Comparison of ENCODE assay signal across 16 cellular contexts in genomic region chr5:171226864-171227263, GRCh38.
"Had no signal": no experiment of that assay in that cellular context is flagged by ENCODE, and none has a peak within 500 bp of the region (broad histone marks: within the 10 kb centered on the region; RNA-seq: fewer than 3 reads in every experiment).

No MANE protein-coding gene starts in this region.

- H3K4me3 ChIP-seq: lung, sigmoid colon, spleen, thyroid gland had no signal

- H3K36me3 Mint-ChIP-seq: activated naive CD4-positive, alpha-beta T cell treated with anti-CD3 and anti-CD28 coated beads, Interleukin-2, amount 50 U/mL, for 72 hours; natural killer cell treated with Interleukin-12 subunit alpha and Interleukin-12 subunit beta and Interleukin-15 and Interleukin-18, amount 100 ng/mL, for 72 hours had no signal

- DNase-seq: activated CD4-positive, alpha-beta T cell treated with anti-CD3 and anti-CD28 coated beads, Interleukin-2, amount 50 U/mL, for 1 hour; activated CD4-positive, CD25-positive, alpha-beta regulatory T cell treated with anti-CD3 and anti-CD28 coated beads, Interleukin-2, amount 50 U/mL, for 72 hours; activated gamma-delta T cell; activated T-cell treated with anti-CD3 and anti-CD28 coated beads, Interleukin-2, amount 50 U/mL, for 72 hours; amniotic stem cell; effector CD8-positive, alpha-beta T cell; left cardiac atrium; sigmoid colon; spleen; stimulated activated naive CD4-positive, alpha-beta T cell; thyroid gland had no signal

- ATAC-seq: activated naive CD4-positive, alpha-beta T cell treated with anti-CD3 and anti-CD28 coated beads, Interleukin-2, amount 50 U/mL, for 72 hours; esophagus mucosa; left cardiac atrium had no signal

- H3K9me3 Mint-ChIP-seq: activated naive CD4-positive, alpha-beta T cell treated with anti-CD3 and anti-CD28 coated beads, Interleukin-2, amount 50 U/mL, for 72 hours; activated T-cell treated with anti-CD3 and anti-CD28 coated beads, Interleukin-2, amount 50 U/mL, for 72 hours; dendritic cell treated with granulocyte-macrophage colony-stimulating factor and Interleukin-4, amounts not matched to agents 40 ng/mL and 50 ng/mL, for 4 days; natural killer cell treated with Interleukin-12 subunit alpha and Interleukin-12 subunit beta and Interleukin-15 and Interleukin-18, amount 100 ng/mL, for 72 hours had no signal

- H3K4me3 Mint-ChIP-seq: activated T-cell treated with anti-CD3 and anti-CD28 coated beads, Interleukin-2, amount 50 U/mL, for 72 hours; dendritic cell treated with granulocyte-macrophage colony-stimulating factor and Interleukin-4, amounts not matched to agents 40 ng/mL and 50 ng/mL, for 4 days; natural killer cell treated with Interleukin-12 subunit alpha and Interleukin-12 subunit beta and Interleukin-15 and Interleukin-18, amount 100 ng/mL, for 72 hours had no signal

- H3K27ac Mint-ChIP-seq: activated naive CD4-positive, alpha-beta T cell treated with anti-CD3 and anti-CD28 coated beads, Interleukin-2, amount 50 U/mL, for 72 hours; activated T-cell treated with anti-CD3 and anti-CD28 coated beads, Interleukin-2, amount 50 U/mL, for 72 hours; dendritic cell treated with granulocyte-macrophage colony-stimulating factor and Interleukin-4, amounts not matched to agents 40 ng/mL and 50 ng/mL, for 4 days; natural killer cell treated with Interleukin-12 subunit alpha and Interleukin-12 subunit beta and Interleukin-15 and Interleukin-18, amount 100 ng/mL, for 72 hours had no signal

- H3K27me3 Mint-ChIP-seq: dendritic cell treated with granulocyte-macrophage colony-stimulating factor and Interleukin-4, amounts not matched to agents 40 ng/mL and 50 ng/mL, for 4 days had no signal
